Comparison of ENCODE assay signal across 29 cellular contexts in genomic region chr7:30992414-30992813, GRCh38. TPM values are rescaled to one million over a fixed set of nuclear protein-coding genes. Genes with fewer than 3 reads are reported as not detected.
DNase-seq lines count a peak whose midpoint lies in the region; ATAC-seq and TF ChIP-seq lines count a peak whose summit lies in the region.
"Had no signal": no experiment of that assay in that cellular context is flagged by ENCODE, and none has a peak within 500 bp of the region (broad histone marks: within the 10 kb centered on the region; RNA-seq: fewer than 3 reads in every experiment).

No MANE protein-coding gene starts in this region.

- peaks cover 14% of the 10 kb centered on the region for H3K27me3 Mint-ChIP-seq in nephron progenitor cell (ENCODE audit: low read depth, poor library complexity)
- H3K27me3 Mint-ChIP-seq: activated naive CD4-positive, alpha-beta T cell treated with anti-CD3 and anti-CD28 coated beads, Interleukin-2, amount 50 U/mL, for 24 hours had no signal

- H3K4me1 Mint-ChIP-seq in nephron progenitor cell: peaks cover 62% of the 10 kb centered on the region
- H3K4me1 Mint-ChIP-seq: activated CD4-positive, alpha-beta T cell treated with anti-CD3 and anti-CD28 coated beads for 36 hours; activated naive CD4-positive, alpha-beta T cell treated with anti-CD3 and anti-CD28 coated beads, Interleukin-2, amount 50 U/mL, for 24 hours had no signal

- DNase-seq in NCI-H1694 (lab: John Stamatoyannopoulos, UW) (peak; percentile 94), nephron progenitor cell (no peak), ascending aorta (ENCODE audit: low spot score in 2 of 2) (no peak), DMS153 (lab: John Stamatoyannopoulos, UW) (no peak), Kasumi-1 (lab: John Stamatoyannopoulos, UW) (no peak)
- DNase-seq: activated CD4-positive, alpha-beta T cell treated with anti-CD3 and anti-CD28 coated beads for 36 hours; activated CD8-positive, alpha-beta memory T cell treated with anti-CD3 and anti-CD28 coated beads for 24 hours; activated T-cell treated with anti-CD3 and anti-CD28 coated beads, Interleukin-2, amount 50 U/mL, for 4 hours; CD4-positive, alpha-beta memory T cell; cerebellar nuclear complex; gastrocnemius medialis; GF-D8; NCI-H1105 treated with DMSO at 0.1 percent for 48 hours; NCI-H2107; NCI-H82; OCI-M1; right cardiac atrium; SIG-M5; T-helper 1 cell; transverse colon had no signal

- H3K27ac Mint-ChIP-seq in nephron progenitor cell: peak overlapping the region; percentile 54
- H3K27ac Mint-ChIP-seq: activated CD4-positive, alpha-beta T cell treated with anti-CD3 and anti-CD28 coated beads for 36 hours; activated naive CD4-positive, alpha-beta T cell treated with anti-CD3 and anti-CD28 coated beads, Interleukin-2, amount 50 U/mL, for 24 hours; CD4-positive, alpha-beta memory T cell had no signal

- H3K4me3 Mint-ChIP-seq in nephron progenitor cell: no peak overlapping the region
- H3K4me3 Mint-ChIP-seq: activated CD4-positive, alpha-beta T cell treated with anti-CD3 and anti-CD28 coated beads for 36 hours; activated naive CD4-positive, alpha-beta T cell treated with anti-CD3 and anti-CD28 coated beads, Interleukin-2, amount 50 U/mL, for 24 hours; activated T-cell treated with anti-CD3 and anti-CD28 coated beads, Interleukin-2, amount 50 U/mL, for 4 hours had no signal

- H3K9me3 Mint-ChIP-seq in nephron progenitor cell: no peaks in the 10 kb centered on the region
- H3K9me3 Mint-ChIP-seq: activated naive CD4-positive, alpha-beta T cell treated with anti-CD3 and anti-CD28 coated beads, Interleukin-2, amount 50 U/mL, for 24 hours; activated T-cell treated with anti-CD3 and anti-CD28 coated beads, Interleukin-2, amount 50 U/mL, for 4 hours; CD4-positive, alpha-beta memory T cell had no signal

- no peak for ATAC-seq in GM18517 (IDR thresholded peaks at IDR 0.05; ENCODE audit: unreplicated experiment)
- ATAC-seq: activated CD4-positive, alpha-beta T cell treated with anti-CD3 and anti-CD28 coated beads for 36 hours; activated T-cell treated with anti-CD3 and anti-CD28 coated beads, Interleukin-2, amount 50 U/mL, for 4 hours; gastrocnemius medialis; right cardiac atrium had no signal

- TF ChIP-seq CTCF in HEK293 (tag by site-specific recombination; IDR thresholded peaks at IDR 0.05) (no peak), nephron progenitor cell (IDR thresholded peaks at IDR 0.05) (no peak), ascending aorta (IDR thresholded peaks at IDR 0.05) (no peak)

- no peaks in the 10 kb centered on the region for H3K9me3 ChIP-seq in HEK293 (ENCODE audit: control insufficient read depth, insufficient read depth, low read depth, low read length)
- no peaks in the 10 kb centered on the region for H3K9me3 ChIP-seq in ascending aorta
- H3K9me3 ChIP-seq: gastrocnemius medialis, transverse colon had no signal

- H3K4me1 ChIP-seq in HEK293 (ENCODE audit: control insufficient read depth, insufficient read depth, low read length) (no peaks in the 10 kb centered on the region), ascending aorta (no peaks in the 10 kb centered on the region)
- H3K4me1 ChIP-seq: gastrocnemius medialis had no signal

- H3K4me3 ChIP-seq in HEK293 (ENCODE audit: low read depth, low read length) (no peak overlapping the region), ascending aorta (no peak overlapping the region)
- H3K4me3 ChIP-seq: gastrocnemius medialis, transverse colon had no signal

- POLR2A ChIA-PET in HEK293 (lab: Yijun Ruan, JAX): no interaction called here

- H3K27ac ChIP-seq in HEK293 (ENCODE audit: extremely low read depth, low read depth, low read length) (no peak overlapping the region), angular gyrus (ENCODE audit: low read depth, low read length) (peak overlapping the region; percentile 46), ascending aorta (no peak overlapping the region)
- H3K27ac ChIP-seq: gastrocnemius medialis, KMS-11, transverse colon had no signal

- H3K36me3 ChIP-seq in HEK293 (ENCODE audit: control insufficient read depth in 2 of 2, insufficient read depth in 1 of 2, low read length in 2 of 2) (no peaks in the 10 kb centered on the region), ascending aorta (no peaks in the 10 kb centered on the region)
- H3K36me3 ChIP-seq: gastrocnemius medialis, transverse colon had no signal

- CTCF ChIA-PET in HEK293 (lab: Yijun Ruan, JAX): interaction anchor here (0.6 to 2.4 kb wide), 2 partner anchors 9 to 531 kb away, joined by 3 to 16 read pairs; no protein-coding TSS in a partner anchor

- H3K27me3 ChIP-seq in ascending aorta: no peaks in the 10 kb centered on the region
- H3K27me3 ChIP-seq: gastrocnemius medialis, transverse colon had no signal

- intact Hi-C loops in ascending aorta (cut with DNase I): no loop called here

- H3K36me3 Mint-ChIP-seq in nephron progenitor cell (ENCODE audit: low read depth): no peaks in the 10 kb centered on the region
- H3K36me3 Mint-ChIP-seq: activated naive CD4-positive, alpha-beta T cell treated with anti-CD3 and anti-CD28 coated beads, Interleukin-2, amount 50 U/mL, for 24 hours; CD4-positive, alpha-beta memory T cell had no signal

TF ChIP-seq in HEK293, 187 proteins besides CTCF, POLR2A, EP300 and RAD21:
- no peak for TF ChIP-seq BCL11A (tag by site-specific recombination; IDR thresholded peaks at IDR 0.05; ENCODE audit: low read depth)
- TF ChIP-seq ZIC2 (tag by site-specific recombination; IDR thresholded peaks at IDR 0.05): 0 out of 2 replicates have a peak, but pooled peaks have one; percentile 12
- TF ChIP-seq ZNF791 (tag by site-specific recombination; IDR thresholded peaks at IDR 0.05): no peak
- TF ChIP-seq ZNF624 (tag by site-specific recombination; IDR thresholded peaks at IDR 0.05): no peak
- no peak for TF ChIP-seq ZNF664 (tag by site-specific recombination; IDR thresholded peaks at IDR 0.05)
- TF ChIP-seq ZNF544 (tag by site-specific recombination; IDR thresholded peaks at IDR 0.05): no peak
- TF ChIP-seq ZNF558 (tag by site-specific recombination; IDR thresholded peaks at IDR 0.05): no peak
TF ChIP-seq in HEK293: peak in this region for 1.

RNA-seq across cellular contexts. Expression of gene GHRHR, which starts 28.7 kb away (rescaled TPM):
- not detected for total RNA-seq in ascending aorta
- total RNA-seq: activated CD4-positive, alpha-beta T cell treated with anti-CD3 and anti-CD28 coated beads for 36 hours; activated T-cell treated with anti-CD3 and anti-CD28 coated beads, Interleukin-2, amount 50 U/mL, for 4 hours; astrocyte; CD4-positive, alpha-beta memory T cell; gastrocnemius medialis; kidney epithelial cell; lung microvascular endothelial cell; osteoblast; right cardiac atrium; transverse colon had no signal

RNA-seq across cellular contexts. Expression of gene ADCYAP1R1, which starts 59.7 kb away (rescaled TPM):
- 7.8 TPM for total RNA-seq in ascending aorta
- total RNA-seq: activated CD4-positive, alpha-beta T cell treated with anti-CD3 and anti-CD28 coated beads for 36 hours; activated T-cell treated with anti-CD3 and anti-CD28 coated beads, Interleukin-2, amount 50 U/mL, for 4 hours; CD4-positive, alpha-beta memory T cell; kidney epithelial cell; lung microvascular endothelial cell; osteoblast had no signal
